Comparison of ENCODE assay signal across 8 cellular contexts in the genomic region with DNA sequence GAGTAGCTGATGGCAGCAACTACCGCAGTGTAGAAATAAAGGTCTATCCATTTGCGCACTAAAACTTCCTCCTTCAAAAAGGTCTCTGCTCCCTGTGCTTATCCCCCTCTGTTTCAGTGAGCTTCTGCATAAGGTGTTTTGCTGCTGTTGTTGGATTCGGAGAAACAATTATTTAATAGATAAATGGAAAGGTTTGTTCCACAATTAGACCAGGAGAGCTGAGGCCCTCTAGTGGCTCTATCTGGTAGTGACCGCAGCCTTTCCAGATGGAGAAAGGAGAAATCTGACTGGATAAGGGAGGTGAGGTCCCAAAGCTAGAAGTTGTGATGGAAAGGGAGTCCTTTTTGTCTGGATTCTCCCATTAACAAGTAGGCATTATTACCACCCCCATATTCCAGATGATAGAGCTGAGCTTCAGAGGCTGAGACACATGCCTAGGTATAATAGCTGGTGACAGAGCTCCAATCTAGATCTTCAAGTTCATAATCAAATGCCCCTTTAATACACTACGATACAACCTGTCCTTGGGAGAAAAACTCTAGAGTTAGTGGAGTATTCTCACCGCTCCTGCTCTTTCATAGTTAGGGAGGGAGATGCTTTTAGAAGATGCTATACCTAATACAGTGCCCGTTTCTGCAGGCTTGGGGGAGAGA. TPM values are rescaled to one million over a fixed set of nuclear protein-coding genes. Genes with fewer than 3 reads are reported as not detected.
DNase-seq lines count a peak whose midpoint lies in the region; ATAC-seq and TF ChIP-seq lines count a peak whose summit lies in the region.

No MANE protein-coding gene starts in this region.

- 22 to 50% methylated on average over 3 to 7 of the region's 7 CpGs for WGBS in transverse colon (ENCODE audit: low coverage in 1 of 2), 2 donors

- peaks cover 8% of the 10 kb centered on the region for H3K27me3 ChIP-seq in transverse colon

- no peaks in the 10 kb centered on the region for H3K4me1 ChIP-seq in transverse colon

- no peak for TF ChIP-seq EP300 in transverse colon (IDR thresholded peaks at IDR 0.05; ENCODE audit: low read depth)

- H3K36me3 ChIP-seq in SK-N-MC (ENCODE audit: insufficient read depth, low read length) (no peaks in the 10 kb centered on the region), transverse colon (no peaks in the 10 kb centered on the region)

- no peaks in the 10 kb centered on the region for H3K9me3 ChIP-seq in SK-N-MC (ENCODE audit: low read depth, low read length)
- H3K9me3 ChIP-seq in transverse colon, result no peaks in the 10 kb centered on the region

- in situ Hi-C loops in transverse colon (cut with MboI; ENCODE audit: low pct_ligation_motif_present in 1 of 4, low pct_unique_long_range_greater_than_20kb in 1 of 4, low sequenced_read_pairs in 3 of 4), result loop anchor here (10.0 to 25.0 kb wide), 3 partner anchors 870 to 895 kb away; a partner anchor contains a TSS

- H3K9ac ChIP-seq in SK-N-MC (ENCODE audit: insufficient read length), result no peak overlapping the region

- ATAC-seq in HG03521 (IDR thresholded peaks at IDR 0.05; ENCODE audit: unreplicated experiment), result no peak

- H3K27ac ChIP-seq in SK-N-MC (no peak overlapping the region), transverse colon (no peak overlapping the region)

- no peak for TF ChIP-seq POLR2A in transverse colon (IDR thresholded peaks at IDR 0.05)

- TF ChIP-seq CTCF in transverse colon (IDR thresholded peaks at IDR 0.05), result peak; percentile 49 to 79 (median 58)

- no peak overlapping the region for H3K4me3 ChIP-seq in SK-N-MC
- no peak overlapping the region for H3K4me3 ChIP-seq in transverse colon

- intact Hi-C loops in transverse colon (cut with DNase I; ENCODE audit: low total_unique reads), result loop anchor here (5.0 kb wide), 1 partner anchor 880 kb away; no protein-coding TSS in a partner anchor

- DNase-seq in SIG-M5 treated with dmso at 0.1 percent for 504 hours (lab: John Stamatoyannopoulos, UW; ENCODE audit: unreplicated experiment) (peak; percentile 32), SIG-M5 (lab: John Stamatoyannopoulos, UW) (no peak), HK-2 (ENCODE audit: unreplicated experiment) (peak; percentile 39), SK-N-MC (ENCODE audit: low read depth, low spot score) (peak; percentile 28), cerebellar cortex (ENCODE audit: low spot score) (peak; percentile 20), medulla oblongata (ENCODE audit: extremely low spot score) (peak; percentile 37), transverse colon (peak; percentile 47)

RNA-seq across cellular contexts. Expression of a gene that starts 5.1 kb away (rescaled TPM):
- not detected for total RNA-seq in transverse colon
